ENCODE assay signal across 22 cellular contexts in genomic region chr12:54012631-54013398, GRCh38. TPM values are rescaled to one million over a fixed set of nuclear protein-coding genes. Genes with fewer than 3 reads are reported as not detected.
DNase-seq lines count a peak whose midpoint lies in the region; TF ChIP-seq lines count a peak whose summit lies in the region.
"Had no signal": no experiment of that assay in that cellular context is flagged by ENCODE, and none has a peak within 500 bp of the region (broad histone marks: within the 10 kb centered on the region; RNA-seq: fewer than 3 reads in every experiment).

No MANE protein-coding gene starts in this region.

- TF ChIP-seq CTCF in A673 (conservative IDR thresholded peaks at IDR 0.05; ENCODE audit: low read depth, low read length) (peak; percentile 32; the same call in 1 of the 2 replicates), GM12865 (IDR thresholded peaks at IDR 0.05; ENCODE audit: insufficient read depth, low read depth, low read length, missing control alignments) (peak; percentile 14), nephron (IDR thresholded peaks at IDR 0.05; ENCODE audit: unreplicated experiment in 3 of 3) (no peak)

- peak overlapping the region; percentile 99 for H3K9ac ChIP-seq in adipocyte (ENCODE audit: low read length)

- H3K9me3 ChIP-seq in A673 (ENCODE audit: low read depth, low read length, poor library complexity, severe bottlenecking) (no peaks in the 10 kb centered on the region), adipocyte (ENCODE audit: control insufficient read depth, low read length) (no peaks in the 10 kb centered on the region)

- CTCF ChIA-PET in A673 (lab: Charles Lee), result no interaction called here

- H3K36me3 ChIP-seq in A673 (ENCODE audit: insufficient read depth, low read length, poor library complexity, severe bottlenecking), result no peaks in the 10 kb centered on the region
- H3K36me3 ChIP-seq in adipocyte (ENCODE audit: control insufficient read depth, insufficient read depth, low read length, severe bottlenecking), result no peaks in the 10 kb centered on the region

- POLR2A ChIA-PET in A673 (lab: Charles Lee; ENCODE audit: low non-redundant PET), result no interaction called here

- H3K4me1 ChIP-seq in A673 (ENCODE audit: insufficient read depth, low read length, poor library complexity, severe bottlenecking) (peaks cover 52% of the 10 kb centered on the region), adipocyte (ENCODE audit: control insufficient read depth, insufficient read depth, low read length) (peaks cover 49% of the 10 kb centered on the region)

- no TSS peak for BruUV-seq in A673 (replicated peaks; lab: Mats Ljungman, UMichigan)

- H3K9me3 Mint-ChIP-seq in nephron, result no peaks in the 10 kb centered on the region
- H3K9me3 Mint-ChIP-seq: activated T-helper 1 cell treated with anti-CD3 and anti-CD28 coated beads, Interleukin-12 subunit alpha, Interleukin-12 subunit beta, Interleukin-2, Interleukin-4 antibody, amounts not matched to agents 30 ng/mL and 10 ng/mL and 1 ng/mL, durations not matched to agents 14 hours and 24 hours and 36 hours; WTC11 had no signal

- H3K27me3 ChIP-seq in A673 (replicated peaks; ENCODE audit: insufficient read depth, low read depth, low read length, poor library complexity), result no peaks in the 10 kb centered on the region
- H3K27me3 ChIP-seq in adipocyte (replicated peaks; ENCODE audit: control insufficient read depth, insufficient read depth, low read length), result no peaks in the 10 kb centered on the region

- DNase-seq in A673 (ENCODE audit: low spot score), result no peak
- no peak for DNase-seq in GM12865 (ENCODE audit: low read depth)
- DNase-seq in adipocyte (ENCODE audit: low read depth), result no peak
- no peak for DNase-seq in NCI-H345 treated with DMSO at 0.1 percent for 48 hours (lab: John Stamatoyannopoulos, UW; ENCODE audit: unreplicated experiment)
- no peak for DNase-seq in NCI-H1105 treated with DMSO at 0.1 percent for 48 hours (lab: John Stamatoyannopoulos, UW)
- DNase-seq in iPS-NIHi11 (ENCODE audit: low spot score), result no peak
- DNase-seq in foreskin melanocyte, result no peak
- DNase-seq: COR-L47; effector memory CD4-positive, alpha-beta T cell; NCI-H1694 treated with DMSO at 0.1 percent for 48 hours; NCI-H446; Right ventricle myocardium superior; stimulated activated CD4-positive, alpha-beta T cell treated with anti-CD3 and anti-CD28 coated beads, Interleukin-2, amount 100 ng/mL, for 48 hours; T-helper 17 cell had no signal

- H3K36me3 Mint-ChIP-seq in nephron (ENCODE audit: low read depth), result no peaks in the 10 kb centered on the region
- H3K36me3 Mint-ChIP-seq: WTC11 had no signal

- peak overlapping the region; percentile 67 to 97 (median 75) for H3K4me3 Mint-ChIP-seq in nephron
- H3K4me3 Mint-ChIP-seq: activated T-helper 1 cell treated with anti-CD3 and anti-CD28 coated beads, Interleukin-12 subunit alpha, Interleukin-12 subunit beta, Interleukin-2, Interleukin-4 antibody, amounts not matched to agents 30 ng/mL and 10 ng/mL and 1 ng/mL, durations not matched to agents 14 hours and 24 hours and 36 hours; T-helper 17 cell; WTC11 had no signal

- peaks cover 72% of the 10 kb centered on the region for H3K4me1 Mint-ChIP-seq in nephron

- H3K27ac Mint-ChIP-seq in nephron, result peak overlapping the region; percentile 93 to 97 (median 95)
- H3K27ac Mint-ChIP-seq: activated T-helper 1 cell treated with anti-CD3 and anti-CD28 coated beads, Interleukin-12 subunit alpha, Interleukin-12 subunit beta, Interleukin-2, Interleukin-4 antibody, amounts not matched to agents 30 ng/mL and 10 ng/mL and 1 ng/mL, durations not matched to agents 14 hours and 24 hours and 36 hours; T-helper 17 cell; WTC11 had no signal

- H3K27ac ChIP-seq in A673 (ENCODE audit: low read depth, low read length, poor library complexity, severe bottlenecking), result peak overlapping the region; percentile 25

- H3K4me3 ChIP-seq in A673 (ENCODE audit: low read depth, low read length, poor library complexity, severe bottlenecking) (no peak overlapping the region), GM12865 (ENCODE audit: low read depth, low read length) (no peak overlapping the region), adipocyte (ENCODE audit: low read length) (peak overlapping the region; percentile 75)

- peaks cover 43% of the 10 kb centered on the region for H3K27me3 Mint-ChIP-seq in nephron (ENCODE audit: low read depth)

- intact Hi-C loops in A673 (cut with micrococcal nuclease; ENCODE audit: unreplicated experiment), result no loop called here

RNA-seq across cellular contexts. Expression of gene HOXC8, which starts 4.0 kb away (rescaled TPM):
- total RNA-seq in A673 (2021), result 10.9 and 11.1 TPM in 2 replicates
- total RNA-seq: activated T-helper 1 cell treated with anti-CD3 and anti-CD28 coated beads, Interleukin-12 subunit alpha, Interleukin-12 subunit beta, Interleukin-2, Interleukin-4 antibody, amounts not matched to agents 30 ng/mL and 10 ng/mL and 1 ng/mL, durations not matched to agents 14 hours and 24 hours and 36 hours; cerebellum; mononuclear cell; Right ventricle myocardium superior; T-helper 17 cell; WTC11 had no signal

RNA-seq across cellular contexts. Expression of gene HOXC9, which starts 12.9 kb away (rescaled TPM):
- total RNA-seq in A673 (2021), result 21.1 and 22.3 TPM in 2 replicates
- total RNA-seq: activated T-helper 1 cell treated with anti-CD3 and anti-CD28 coated beads, Interleukin-12 subunit alpha, Interleukin-12 subunit beta, Interleukin-2, Interleukin-4 antibody, amounts not matched to agents 30 ng/mL and 10 ng/mL and 1 ng/mL, durations not matched to agents 14 hours and 24 hours and 36 hours; cerebellum; mononuclear cell; Right ventricle myocardium superior; T-helper 17 cell; WTC11 had no signal

RNA-seq across cellular contexts. Expression of gene HOXC6, which starts 15.4 kb away (rescaled TPM):
- 20.8 and 22.3 TPM in 2 replicates for total RNA-seq in A673 (2021)
- total RNA-seq: activated T-helper 1 cell treated with anti-CD3 and anti-CD28 coated beads, Interleukin-12 subunit alpha, Interleukin-12 subunit beta, Interleukin-2, Interleukin-4 antibody, amounts not matched to agents 30 ng/mL and 10 ng/mL and 1 ng/mL, durations not matched to agents 14 hours and 24 hours and 36 hours; cerebellum; mononuclear cell; T-helper 17 cell; WTC11 had no signal

RNA-seq across cellular contexts. Expression of gene HOXC5, which starts 20.0 kb away (rescaled TPM):
- 1.6 and 1.9 TPM in 2 replicates for total RNA-seq in A673 (2021)
- total RNA-seq: activated T-helper 1 cell treated with anti-CD3 and anti-CD28 coated beads, Interleukin-12 subunit alpha, Interleukin-12 subunit beta, Interleukin-2, Interleukin-4 antibody, amounts not matched to agents 30 ng/mL and 10 ng/mL and 1 ng/mL, durations not matched to agents 14 hours and 24 hours and 36 hours; cerebellum; G401; mononuclear cell; Right ventricle myocardium superior; T-helper 17 cell; WTC11 had no signal

RNA-seq across cellular contexts. Expression of gene HOXC10, which starts 27.9 kb away (rescaled TPM):
- 27.8 and 30.4 TPM in 2 replicates for total RNA-seq in A673 (2021)
- total RNA-seq: activated T-helper 1 cell treated with anti-CD3 and anti-CD28 coated beads, Interleukin-12 subunit alpha, Interleukin-12 subunit beta, Interleukin-2, Interleukin-4 antibody, amounts not matched to agents 30 ng/mL and 10 ng/mL and 1 ng/mL, durations not matched to agents 14 hours and 24 hours and 36 hours; cerebellum; HT-29; mononuclear cell; omental fat pad; Right ventricle myocardium superior; T-helper 17 cell; WTC11 had no signal

Comparison
In these comparisons a context has a peak if more than half of its experiments do, and no peak if none do; other contexts are left out.
1. CTCF ChIP-seq: peak in A673 (single experiment) and GM12865 (single experiment); none in nephron (0 of 3).